23 cellular contexts compared by ENCODE assay signal in the genomic region with DNA sequence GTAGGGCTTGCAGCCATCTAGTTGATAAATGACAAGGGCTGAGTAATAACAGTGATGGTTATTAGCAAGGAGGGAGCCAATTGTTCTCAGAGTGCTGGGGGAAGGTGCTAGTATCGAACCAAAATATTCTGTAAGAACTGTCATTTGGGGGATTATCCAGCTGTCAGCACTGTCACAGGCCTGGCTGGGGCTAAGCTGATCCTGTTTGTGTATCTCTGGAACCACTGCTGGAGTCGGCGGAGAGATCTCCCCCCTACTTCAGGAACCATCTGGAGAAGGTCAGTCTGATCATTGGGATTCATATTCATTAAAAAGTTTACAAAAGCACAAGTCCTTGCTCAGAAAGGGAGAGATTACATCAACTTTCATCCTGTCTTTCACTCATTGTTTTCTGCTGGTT.
DNase-seq lines count a peak whose midpoint lies in the region; FAIRE-seq and TF ChIP-seq lines count a peak whose summit lies in the region.
"Had no signal": no experiment of that assay in that cellular context is flagged by ENCODE, and none has a peak within 500 bp of the region (broad histone marks: within the 10 kb centered on the region; RNA-seq: fewer than 3 reads in every experiment).

No MANE protein-coding gene starts in this region.

- FAIRE-seq in D721Med (lab: Jason Lieb, UNC), result peak; percentile 81
- FAIRE-seq: A549, GM12891, GM18507, H54 had no signal

- H3K36me3 ChIP-seq in WERI-Rb-1, result no peaks in the 10 kb centered on the region
- H3K36me3 ChIP-seq: BE2C; BLaER1 treated with 17β-estradiol and CSF1 and Interleukin-3, amounts not matched to agents 10 nM and 100 nM; HAP-1 had no signal

- H3K27ac ChIP-seq in WERI-Rb-1, result no peak overlapping the region; the same call in none of the 2 replicates
- H3K27ac ChIP-seq: A549; BLaER1 treated with 17β-estradiol and CSF1 and Interleukin-3, amounts not matched to agents 10 nM and 100 nM had no signal

- no peak for TF ChIP-seq CTCF in D721Med (IDR thresholded peaks at IDR 0.05; ENCODE audit: insufficient read depth, missing control alignments)
- no peak for TF ChIP-seq CTCF in WERI-Rb-1 (IDR thresholded peaks at IDR 0.05; ENCODE audit: low read depth, low read length)

- H3K9me3 ChIP-seq in WERI-Rb-1 (ENCODE audit: severe bottlenecking), result no peaks in the 10 kb centered on the region
- H3K9me3 ChIP-seq: A549; BE2C; BLaER1 treated with 17β-estradiol and CSF1 and Interleukin-3, amounts not matched to agents 10 nM and 100 nM; HAP-1 had no signal

- H3K4me3 ChIP-seq in WERI-Rb-1 (ENCODE audit: low read depth, low read length), result no peak overlapping the region
- H3K4me3 ChIP-seq: A549; BLaER1 treated with 17β-estradiol and CSF1 and Interleukin-3, amounts not matched to agents 10 nM and 100 nM; HAP-1 had no signal

- DNase-seq in D721Med (ENCODE audit: insufficient read length, low spot score), result no peak
- DNase-seq in NCI-H524 treated with DMSO at 0.1 percent for 48 hours (lab: John Stamatoyannopoulos, UW), result peak; percentile 68
- peak; percentile 65 for DNase-seq in WERI-Rb-1
- no peak for DNase-seq in NCI-H1105 (lab: John Stamatoyannopoulos, UW)
- DNase-seq in HCEC 1CT, result no peak
- no peak for DNase-seq in HUDEP-2 (lab: John Stamatoyannopoulos, UW; ENCODE audit: unreplicated experiment in 76 of 76)
- DNase-seq in foreskin melanocyte, result no peak
- DNase-seq: 8988T; ACHN; AML-193; BE2C; CD4-positive, alpha-beta T cell; CD8-positive, alpha-beta memory T cell; DMS153; DMS79; GF-D8; GOT3 had no signal

- no peaks in the 10 kb centered on the region for H3K27me3 ChIP-seq in WERI-Rb-1 (ENCODE audit: insufficient read depth, low read depth, severe bottlenecking)
- H3K27me3 ChIP-seq: BE2C; BLaER1 treated with 17β-estradiol and CSF1 and Interleukin-3, amounts not matched to agents 10 nM and 100 nM had no signal

Comparison
In these comparisons a context has a peak if more than half of its experiments do, and no peak if none do; other contexts are left out.
1. DNase-seq: peak in NCI-H524 treated with DMSO at 0.1 percent for 48 hours (single experiment) and WERI-Rb-1 (single experiment); none in D721Med (single experiment), NCI-H1105 (single experiment), HCEC 1CT (single experiment), HUDEP-2 (0 of 76) and foreskin melanocyte (single experiment).